14 cellular contexts compared by ENCODE assay signal in genomic region chr2:172307800-172308199, GRCh38.
DNase-seq lines count a peak whose midpoint lies in the region; ATAC-seq and TF ChIP-seq lines count a peak whose summit lies in the region.
"Had no signal": no experiment of that assay in that cellular context is flagged by ENCODE, and none has a peak within 500 bp of the region (broad histone marks: within the 10 kb centered on the region; RNA-seq: fewer than 3 reads in every experiment).

No MANE protein-coding gene starts in this region.

- H3K4me1 ChIP-seq in thyroid gland: peaks cover 0 to 11% of the 10 kb centered on the region in 2 donors

- peak; percentile 45 for DNase-seq in NCI-H2227 (lab: John Stamatoyannopoulos, UW; ENCODE audit: unreplicated experiment)
- no peak for DNase-seq in NCI-H2227 treated with DMSO at 0.1 percent for 48 hours (lab: John Stamatoyannopoulos, UW)
- peak; percentile 66 for DNase-seq in UCSD-AML1 (lab: John Stamatoyannopoulos, UW; ENCODE audit: unreplicated experiment)
- DNase-seq in left cardiac atrium: peak; percentile 70
- peak; percentile 17 for DNase-seq in thyroid gland
- DNase-seq in hypothalamus (lab: John Stamatoyannopoulos, UW): no peak
- no peak for DNase-seq in activated T-cell treated with anti-CD3 and anti-CD28 coated beads, Interleukin-2, amount 50 U/mL, for 48 hours
- no peak for DNase-seq in stimulated activated naive CD4-positive, alpha-beta T cell treated with Interleukin-2 at 50 U/mL for 16 hours (lab: John Stamatoyannopoulos, UW)
- DNase-seq: activated CD4-positive, alpha-beta T cell treated with anti-CD3 and anti-CD28 coated beads, Interleukin-2, amount 50 U/mL, for 1 hour; activated naive CD4-positive, alpha-beta T cell treated with anti-CD3 and anti-CD28 coated beads for 36 hours; HCEC 1CT; NCI-H1048; stimulated activated CD4-positive, alpha-beta T cell treated with anti-CD3 and anti-CD28 coated beads, Interleukin-2, amount 100 ng/mL, for 48 hours had no signal

- no peak overlapping the region for H3K27ac ChIP-seq in thyroid gland
- H3K27ac ChIP-seq: neutrophil had no signal

- TF ChIP-seq CTCF in thyroid gland (IDR thresholded peaks at IDR 0.05): no peak

- no peaks in the 10 kb centered on the region for H3K9me3 ChIP-seq in thyroid gland
- H3K9me3 ChIP-seq: neutrophil had no signal

- ATAC-seq in left cardiac atrium: peak; percentile 46 to 63

- no peak overlapping the region for H3K4me3 ChIP-seq in thyroid gland (replicated peaks in 1 of 3)

- no peaks in the 10 kb centered on the region for H3K36me3 ChIP-seq in thyroid gland
- H3K36me3 ChIP-seq: neutrophil had no signal

- no peak for TF ChIP-seq POLR2A in thyroid gland (IDR thresholded peaks at IDR 0.05)

- 0% methylated on average over 1 of the region's 1 CpG for WGBS in thyroid gland, 2 donors

- no peaks in the 10 kb centered on the region for H3K27me3 ChIP-seq in thyroid gland
- H3K27me3 ChIP-seq: neutrophil had no signal

- intact Hi-C loops in left cardiac atrium (cut with DNase I) (no loop called here), thyroid gland (cut with DNase I) (no loop called here)

Comparison
In these comparisons a context has a peak if more than half of its experiments do, and no peak if none do; other contexts are left out.
1. DNase-seq: peak in NCI-H2227 (single experiment), UCSD-AML1 (single experiment), left cardiac atrium (single experiment) and thyroid gland (2 of 2); none in NCI-H2227 treated with DMSO at 0.1 percent for 48 hours (single experiment), hypothalamus (0 of 51), activated T-cell treated with anti-CD3 and anti-CD28 coated beads, Interleukin-2, amount 50 U/mL, for 48 hours (0 of 2) and stimulated activated naive CD4-positive, alpha-beta T cell treated with Interleukin-2 at 50 U/mL for 16 hours (single experiment).